10 cellular contexts compared by ENCODE assay signal in the genomic region with DNA sequence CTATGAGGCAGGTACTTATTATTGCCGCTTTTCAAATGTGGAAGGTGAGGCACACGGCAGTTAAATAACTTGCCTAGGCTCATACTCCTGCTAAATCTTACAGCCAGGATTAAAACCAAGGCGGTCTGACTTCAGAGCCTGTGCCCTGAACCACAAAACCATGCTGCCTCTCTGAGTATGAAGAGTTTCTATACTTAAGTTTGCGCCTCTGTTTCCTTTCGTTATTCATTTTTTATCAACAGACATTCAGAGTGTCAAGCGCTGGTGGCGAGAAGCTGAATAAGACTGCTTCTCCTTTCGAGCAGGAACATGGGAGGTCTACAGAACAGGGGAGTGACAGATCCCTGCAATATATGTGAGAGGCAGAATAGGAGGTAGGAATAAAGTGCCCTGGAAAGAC.
DNase-seq lines count a peak whose midpoint lies in the region; ATAC-seq, FAIRE-seq and TF ChIP-seq lines count a peak whose summit lies in the region.
"Had no signal": no experiment of that assay in that cellular context is flagged by ENCODE, and none has a peak within 500 bp of the region (broad histone marks: within the 10 kb centered on the region; RNA-seq: fewer than 3 reads in every experiment).

No MANE protein-coding gene starts in this region.

- H3K9me3 ChIP-seq in K562 (replicated peaks; ENCODE audit: control insufficient read depth, insufficient read depth, low read depth, low read length): no peaks in the 10 kb centered on the region
- H3K9me3 ChIP-seq: heart right ventricle had no signal

- no TSS peak for BruUV-seq in K562 (replicated peaks; lab: Mats Ljungman, UMichigan)

- no peak overlapping the region for H3K9ac ChIP-seq in K562 (ENCODE audit: insufficient read depth in 1 of 2, low read depth in 2 of 2, low read length in 2 of 2)

- H3K9me3 Mint-ChIP-seq in IgD-negative memory B cell: no peaks in the 10 kb centered on the region

- peak overlapping the region in 1 of 3 donors; percentile 84 for H3K27ac Mint-ChIP-seq in IgD-negative memory B cell

- peak; percentile 36 for ATAC-seq in GM19455 (IDR thresholded peaks at IDR 0.05; ENCODE audit: unreplicated experiment)
- no peak for ATAC-seq in K562
- ATAC-seq in HG03565 (IDR thresholded peaks at IDR 0.05; ENCODE audit: unreplicated experiment): no peak
- no peak for ATAC-seq in HG03439 (IDR thresholded peaks at IDR 0.05; ENCODE audit: unreplicated experiment)
- ATAC-seq: heart right ventricle had no signal

- no peaks in the 10 kb centered on the region for H3K4me1 ChIP-seq in K562 (replicated peaks in 1 of 2; ENCODE audit: control insufficient read depth in 2 of 2, insufficient read depth in 2 of 2, low read length in 2 of 2)

- POLR2A ChIA-PET in K562 (lab: Yijun Ruan, JAX): interaction anchor here (0.6 kb wide), 1 partner anchor 80 kb away, joined by 3 read pairs; no protein-coding TSS in a partner anchor

- H3K36me3 Mint-ChIP-seq in IgD-negative memory B cell: no peaks in the 10 kb centered on the region

- WGBS in K562 (ENCODE audit: insufficient coverage, low coverage, missing lambda C conversion rate): 5% methylated on average over 8 of the region's 8 CpGs

- peaks cover 0 to 3% of the 10 kb centered on the region in 2 experiments; a peak in 2 of 5 replicates for H3K27me3 ChIP-seq in K562 (ENCODE audit: control insufficient read depth in 2 of 2, insufficient read depth in 2 of 2, low read length in 2 of 2)
- H3K27me3 ChIP-seq: heart right ventricle had no signal

- peak overlapping the region; percentile 64; the same call in 1 of the 2 replicates for H2AFZ ChIP-seq in K562 (ENCODE audit: low read depth, low read length)

- no peaks in the 10 kb centered on the region for H3K27me3 Mint-ChIP-seq in IgD-negative memory B cell

- H3K79me2 ChIP-seq in K562 (ENCODE audit: control insufficient read depth, insufficient read depth, low read length): no peaks in the 10 kb centered on the region

- H3K4me2 ChIP-seq in K562 (ENCODE audit: insufficient read depth, low read length): no peak overlapping the region

- no peak for TF ChIP-seq CTCF in K562 (IDR thresholded peaks at IDR 0.05 in 2 of 3, conservative IDR thresholded peaks at IDR 0.05 in 1 of 3; ENCODE audit: insufficient read depth in 2 of 3, low read depth in 1 of 3, low read length in 3 of 3)

- TF ChIP-seq POLR2A in K562 (conservative IDR thresholded peaks at IDR 0.05) (no peak), H54 (IDR thresholded peaks at IDR 0.05; ENCODE audit: low read depth, low read length) (no peak)

- CTCF ChIA-PET in K562 (lab: Yijun Ruan, JAX; ENCODE audit: low intra/inter-chr PET ratio): no interaction called here

- FAIRE-seq in K562 (lab: Jason Lieb, UNC) (no peak), H54 (lab: Jason Lieb, UNC) (no peak)

- no peak overlapping the region for H3K27ac ChIP-seq in K562 (ENCODE audit: extremely low read depth, low read depth, low read length)
- H3K27ac ChIP-seq: heart right ventricle had no signal

- intact Hi-C loops in K562 (cut with micrococcal nuclease): no loop called here

- no peak for TF ChIP-seq RAD21 in K562 (CRISPR knock-in tag; conservative IDR thresholded peaks at IDR 0.05 in 1 of 2, IDR thresholded peaks at IDR 0.05 in 1 of 2)

- H3K9me1 ChIP-seq in K562 (ENCODE audit: control insufficient read depth, insufficient read depth, low read length): no peaks in the 10 kb centered on the region

- H3K4me3 ChIP-seq in K562: no peak overlapping the region
- H3K4me3 ChIP-seq: heart right ventricle had no signal

- H4K20me1 ChIP-seq in K562 (replicated peaks; ENCODE audit: control insufficient read depth, insufficient read depth, low read length): no peaks in the 10 kb centered on the region

- H3K4me1 Mint-ChIP-seq in IgD-negative memory B cell: peaks cover 18 to 26% (median 20%) of the 10 kb centered on the region in 3 donors

- H3K36me3 ChIP-seq in K562 (ENCODE audit: control insufficient read depth, insufficient read depth, low read length): no peaks in the 10 kb centered on the region
- H3K36me3 ChIP-seq: heart right ventricle had no signal

- DNase-seq in GDM1 (lab: John Stamatoyannopoulos, UW) (peak; percentile 61), K562 (ENCODE audit: extremely low read depth in 1 of 4, low spot score in 3 of 4) (no peak), H54 (ENCODE audit: insufficient read length, low spot score) (no peak), cortex of kidney (lab: John Stamatoyannopoulos, UW) (no peak)
- DNase-seq: EL, heart right ventricle had no signal

- peak overlapping the region in 3 of 4 donors; percentile 6 to 13 (median 6) for H3K4me3 Mint-ChIP-seq in IgD-negative memory B cell

- no peak for TF ChIP-seq EP300 in K562 (IDR thresholded peaks at IDR 0.05; ENCODE audit: low read length)

- in situ Hi-C loops in K562 (cut with MboI): no loop called here

TF ChIP-seq in K562, 482 proteins besides CTCF, POLR2A, EP300 and RAD21:
- TF ChIP-seq NCOR1 (IDR thresholded peaks at IDR 0.05) (no peak), RNF2 (IDR thresholded peaks at IDR 0.05) (peak; percentile 62; the same call in 1 of the 2 replicates)
